In genomic region chr16:56910654-56911539, GRCh38 we compare ENCODE assay signal across 1 cellular context.
TF ChIP-seq lines count a peak whose summit lies in the region.

No MANE protein-coding gene starts in this region.

TF ChIP-seq in GM12878, 131 proteins besides CTCF, POLR2A, EP300 and RAD21 (continued from another document):
- TF ChIP-seq POLR2AphosphoS5 (IDR thresholded peaks at IDR 0.05; ENCODE audit: low read length) (no peak), TAF1 (IDR thresholded peaks at IDR 0.05; ENCODE audit: borderline replicate concordance, low read depth, low read length) (no peak), NFYA (IDR thresholded peaks at IDR 0.05; ENCODE audit: borderline replicate concordance, low read depth, low read length) (no peak), JUND (IDR thresholded peaks at IDR 0.05; ENCODE audit: low read depth, low read length) (no peak), CEBPZ (IDR thresholded peaks at IDR 0.05; ENCODE audit: low read depth, low read length) (no peak), EZH2 (IDR thresholded peaks at IDR 0.05; ENCODE audit: borderline replicate concordance, control insufficient read depth, low read depth, low read length) (no peak), SIX5 (IDR thresholded peaks at IDR 0.05; ENCODE audit: low read depth, low read length, severe bottlenecking) (no peak), ZBTB11 (CRISPR knock-in tag; IDR thresholded peaks at IDR 0.05) (no peak), CEBPB (IDR thresholded peaks at IDR 0.05; ENCODE audit: borderline replicate concordance in 1 of 2, low read depth in 2 of 2, low read length in 2 of 2) (no peak)
- TF ChIP-seq, protein P1, sequence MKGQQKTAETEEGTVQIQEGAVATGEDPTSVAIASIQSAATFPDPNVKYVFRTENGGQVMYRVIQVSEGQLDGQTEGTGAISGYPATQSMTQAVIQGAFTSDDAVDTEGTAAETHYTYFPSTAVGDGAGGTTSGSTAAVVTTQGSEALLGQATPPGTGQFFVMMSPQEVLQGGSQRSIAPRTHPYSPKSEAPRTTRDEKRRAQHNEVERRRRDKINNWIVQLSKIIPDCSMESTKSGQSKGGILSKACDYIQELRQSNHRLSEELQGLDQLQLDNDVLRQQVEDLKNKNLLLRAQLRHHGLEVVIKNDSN (IDR thresholded peaks at IDR 0.05; ENCODE audit: borderline replicate concordance, extremely low read length, insufficient read depth, low read depth, low read length) = no peak
